16 cellular contexts compared by ENCODE assay signal in genomic region chr10:49552277-49552676, GRCh38. TPM values are rescaled to one million over a fixed set of nuclear protein-coding genes. Genes with fewer than 3 reads are reported as not detected.
DNase-seq lines count a peak whose midpoint lies in the region; ATAC-seq, FAIRE-seq and TF ChIP-seq lines count a peak whose summit lies in the region.
"Had no signal": no experiment of that assay in that cellular context is flagged by ENCODE, and none has a peak within 500 bp of the region (broad histone marks: within the 10 kb centered on the region; RNA-seq: fewer than 3 reads in every experiment).

No MANE protein-coding gene starts in this region.

- ATAC-seq in HG02870 (IDR thresholded peaks at IDR 0.05; ENCODE audit: unreplicated experiment), result no peak
- no peak for ATAC-seq in WTC11
- ATAC-seq: activated CD8-positive, alpha-beta memory T cell treated with anti-CD3 and anti-CD28 coated beads, Interleukin-2, amount 10 ng/mL, durations not matched to agents 7 days and 5 days; lower lobe of right lung had no signal

- POLR2A ChIA-PET in AG04449 (lab: Yijun Ruan, JAX) (interaction anchor here (0.8 to 1.7 kb wide), 6 partner anchors 8 to 28 kb away, joined by 4 to 15 read pairs (median 7); partner anchors contain the start of gene ERCC6), WTC11 (lab: Charles Lee) (no interaction called here)

- H3K4me3 ChIP-seq in AG04449 (ENCODE audit: low read depth, low read length), result peak overlapping the region; percentile 1; the same call in 1 of the 2 replicates
- H3K4me3 ChIP-seq: lower lobe of right lung had no signal

- H3K4me3 Mint-ChIP-seq in WTC11, result no peak overlapping the region
- H3K4me3 Mint-ChIP-seq: activated CD8-positive, alpha-beta memory T cell treated with anti-CD3 and anti-CD28 coated beads, Interleukin-2, amount 10 ng/mL, durations not matched to agents 7 days and 5 days; activated naive CD8-positive, alpha-beta T cell treated with anti-CD3 and anti-CD28 coated beads for 36 hours had no signal

- DNase-seq in AG04449 (ENCODE audit: low read depth, low spot score) (peak; percentile 80), HTR-8/SVneo (ENCODE audit: insufficient read length, low spot score) (peak; percentile 67), astrocyte of the hippocampus (ENCODE audit: low read depth, low spot score) (peak; percentile 69), hepatic stellate cell (ENCODE audit: low spot score) (peak; percentile 33), NCI-H2196 treated with DMSO at 0.1 percent for 48 hours (lab: John Stamatoyannopoulos, UW; ENCODE audit: unreplicated experiment) (no peak), WTC11 (ENCODE audit: low spot score) (no peak), NCI-H2171 treated with DMSO at 0.1 percent for 48 hours (lab: John Stamatoyannopoulos, UW) (no peak)
- DNase-seq: activated CD8-positive, alpha-beta memory T cell treated with anti-CD3 and anti-CD28 coated beads, Interleukin-2, amount 10 ng/mL, durations not matched to agents 7 days and 5 days; activated naive CD8-positive, alpha-beta T cell treated with anti-CD3 and anti-CD28 coated beads for 36 hours; DND-41; lower lobe of right lung; NCI-H2107; occipital lobe; stimulated activated CD4-positive, alpha-beta T cell treated with anti-CD3 and anti-CD28 coated beads, Interleukin-15, amount 100 ng/mL, for 24 hours had no signal

- H3K27ac Mint-ChIP-seq in WTC11, result no peak overlapping the region
- H3K27ac Mint-ChIP-seq: activated CD8-positive, alpha-beta memory T cell treated with anti-CD3 and anti-CD28 coated beads, Interleukin-2, amount 10 ng/mL, durations not matched to agents 7 days and 5 days; activated naive CD8-positive, alpha-beta T cell treated with anti-CD3 and anti-CD28 coated beads for 36 hours had no signal

- TF ChIP-seq CTCF in AG04449 (IDR thresholded peaks at IDR 0.05; ENCODE audit: insufficient read depth, low read length, missing control alignments) (no peak), WTC11 (IDR thresholded peaks at IDR 0.05) (no peak)

- peaks cover 30% of the 10 kb centered on the region for H3K9me3 Mint-ChIP-seq in WTC11

- H3K27me3 Mint-ChIP-seq in WTC11 (ENCODE audit: low read depth), result peaks cover 30% of the 10 kb centered on the region

- H3K4me1 Mint-ChIP-seq in WTC11, result peaks cover 5% of the 10 kb centered on the region; the same call in 1 of the 2 replicates
- H3K4me1 Mint-ChIP-seq: activated CD8-positive, alpha-beta memory T cell treated with anti-CD3 and anti-CD28 coated beads, Interleukin-2, amount 10 ng/mL, durations not matched to agents 7 days and 5 days; activated naive CD8-positive, alpha-beta T cell treated with anti-CD3 and anti-CD28 coated beads for 36 hours had no signal

- H3K36me3 Mint-ChIP-seq in WTC11, result peaks cover 4% of the 10 kb centered on the region; the same call in 1 of the 2 replicates
- H3K36me3 Mint-ChIP-seq: activated naive CD8-positive, alpha-beta T cell treated with anti-CD3 and anti-CD28 coated beads for 36 hours had no signal

- no peak for FAIRE-seq in HTR-8/SVneo (lab: Jason Lieb, UNC)
- FAIRE-seq: RCC 7860 had no signal

- CTCF ChIA-PET in AG04449 (lab: Yijun Ruan, JAX), result interaction anchor here (1.0 to 2.2 kb wide), 4 partner anchors 33 to 896 kb away, joined by 4 to 9 read pairs (median 4); no protein-coding TSS in a partner anchor
- CTCF ChIA-PET in WTC11 (lab: Charles Lee), result interaction anchor here (1.6 to 1.8 kb wide), 2 partner anchors 13 to 41 kb away, joined by 3 to 7 read pairs; partner anchors contain the start of gene ERCC6

TF ChIP-seq in WTC11, 78 proteins besides CTCF, POLR2A, EP300 and RAD21:
- TF ChIP-seq HMGXB4 (CRISPR knock-in tag; IDR thresholded peaks at IDR 0.05), result no peak
- TF ChIP-seq ATF1 (CRISPR knock-in tag; IDR thresholded peaks at IDR 0.05), result no peak
TF ChIP-seq in WTC11: peak in this region for 0.

RNA-seq across cellular contexts. Expression of gene ERCC6, which starts 13.4 kb away (rescaled TPM):
- total RNA-seq in WTC11 (2021), result 10.9 to 14.5 TPM (median 14.3 TPM) in 3 replicates

RNA-seq across cellular contexts. Expression of gene SLC18A3, which starts 57.8 kb away (rescaled TPM):
- 0.07 to 0.13 TPM (median 0.09 TPM) in 3 replicates for total RNA-seq in WTC11 (2021)
- total RNA-seq: activated CD8-positive, alpha-beta memory T cell treated with anti-CD3 and anti-CD28 coated beads, Interleukin-2, amount 10 ng/mL, durations not matched to agents 7 days and 5 days; activated naive CD8-positive, alpha-beta T cell treated with anti-CD3 and anti-CD28 coated beads for 36 hours; lower lobe of right lung; occipital lobe had no signal

Comparison
In these comparisons a context has a peak if more than half of its experiments do, and no peak if none do; other contexts are left out.
1. DNase-seq: peak in AG04449 (single experiment), HTR-8/SVneo (single experiment), astrocyte of the hippocampus (single experiment) and hepatic stellate cell (single experiment); none in NCI-H2196 treated with DMSO at 0.1 percent for 48 hours (single experiment), WTC11 (single experiment) and NCI-H2171 treated with DMSO at 0.1 percent for 48 hours (single experiment).